In the genomic region with DNA sequence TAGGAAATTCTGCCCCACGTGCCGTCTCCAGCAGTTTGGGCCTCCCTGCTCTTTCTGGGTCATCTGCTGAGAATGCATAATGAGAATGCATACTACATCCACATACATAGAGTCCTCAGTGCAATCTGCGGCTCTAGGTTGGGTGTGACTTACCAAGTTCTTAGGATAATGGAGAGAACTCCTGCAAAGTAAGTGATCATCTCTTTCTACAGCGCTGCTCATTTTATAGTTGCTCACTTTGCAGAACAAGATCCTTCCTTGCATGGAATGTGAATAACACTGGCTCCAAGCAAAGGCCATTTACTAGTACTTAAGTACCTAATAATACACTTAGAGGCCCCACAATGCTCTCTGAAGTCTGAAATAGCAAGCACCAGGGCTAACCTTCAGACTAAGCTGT, we compare ENCODE assay signal across 22 cellular contexts. TPM values are rescaled to one million over a fixed set of nuclear protein-coding genes. Genes with fewer than 3 reads are reported as not detected.
DNase-seq lines count a peak whose midpoint lies in the region; ATAC-seq and TF ChIP-seq lines count a peak whose summit lies in the region.
"Had no signal": no experiment of that assay in that cellular context is flagged by ENCODE, and none has a peak within 500 bp of the region (broad histone marks: within the 10 kb centered on the region; RNA-seq: fewer than 3 reads in every experiment).

No MANE protein-coding gene starts in this region.

- H3K36me3 ChIP-seq in WERI-Rb-1: peaks cover 21% of the 10 kb centered on the region

- H3K9me3 ChIP-seq in WERI-Rb-1 (ENCODE audit: severe bottlenecking): no peaks in the 10 kb centered on the region
- H3K9me3 ChIP-seq: BLaER1 had no signal

- H3K27ac ChIP-seq in WERI-Rb-1: peak overlapping the region; percentile 93
- H3K27ac ChIP-seq: BLaER1 had no signal

- H3K9me3 Mint-ChIP-seq in HFFc6: no peaks in the 10 kb centered on the region
- H3K9me3 Mint-ChIP-seq in glutamatergic neuron (ENCODE audit: unreplicated experiment): peaks cover 12% of the 10 kb centered on the region
- no peaks in the 10 kb centered on the region for H3K9me3 Mint-ChIP-seq in osteocyte (ENCODE audit: unreplicated experiment)
- H3K9me3 Mint-ChIP-seq in activated T-helper 2 cell treated with anti-CD3 and anti-CD28 coated beads, Interferon-gamma antibody, Interleukin-2, Interleukin-4, amounts not matched to agents 10 μg/mL and 5 μg/mL and 100 μg/mL, durations not matched to agents 14 hours and 24 hours and 36 hours: no peaks in the 10 kb centered on the region
- H3K9me3 Mint-ChIP-seq: CD4-positive, alpha-beta memory T cell had no signal

- peaks cover 45% of the 10 kb centered on the region for H3K4me1 Mint-ChIP-seq in HFFc6 (ENCODE audit: low read depth)
- H3K4me1 Mint-ChIP-seq in glutamatergic neuron (ENCODE audit: low read depth, unreplicated experiment): peaks cover 69% of the 10 kb centered on the region
- peaks cover 19% of the 10 kb centered on the region for H3K4me1 Mint-ChIP-seq in osteocyte (ENCODE audit: unreplicated experiment)
- peaks cover 5% of the 10 kb centered on the region for H3K4me1 Mint-ChIP-seq in activated T-helper 2 cell treated with anti-CD3 and anti-CD28 coated beads, Interferon-gamma antibody, Interleukin-2, Interleukin-4, amounts not matched to agents 10 μg/mL and 5 μg/mL and 100 μg/mL, durations not matched to agents 14 hours and 24 hours and 36 hours (ENCODE audit: low read depth)
- H3K4me1 Mint-ChIP-seq: CD4-positive, alpha-beta memory T cell had no signal

- no peaks in the 10 kb centered on the region for H3K27me3 Mint-ChIP-seq in HFFc6 (ENCODE audit: insufficient read depth)
- peaks cover 8% of the 10 kb centered on the region for H3K27me3 Mint-ChIP-seq in glutamatergic neuron (ENCODE audit: unreplicated experiment)
- H3K27me3 Mint-ChIP-seq in osteocyte (ENCODE audit: unreplicated experiment): no peaks in the 10 kb centered on the region
- no peaks in the 10 kb centered on the region for H3K27me3 Mint-ChIP-seq in activated T-helper 2 cell treated with anti-CD3 and anti-CD28 coated beads, Interferon-gamma antibody, Interleukin-2, Interleukin-4, amounts not matched to agents 10 μg/mL and 5 μg/mL and 100 μg/mL, durations not matched to agents 14 hours and 24 hours and 36 hours (ENCODE audit: low read depth)
- H3K27me3 Mint-ChIP-seq: CD4-positive, alpha-beta memory T cell had no signal

- H3K4me3 ChIP-seq in WERI-Rb-1 (ENCODE audit: low read depth, low read length): no peak overlapping the region
- H3K4me3 ChIP-seq: BLaER1 had no signal

- ATAC-seq in HG02938 (IDR thresholded peaks at IDR 0.05; ENCODE audit: unreplicated experiment): no peak
- ATAC-seq: HCT116 had no signal

- intact Hi-C loops in activated T-helper 2 cell treated with anti-CD3 and anti-CD28 coated beads, Interferon-gamma antibody, Interleukin-2, Interleukin-4, amounts not matched to agents 10 μg/mL and 5 μg/mL and 100 μg/mL, durations not matched to agents 14 hours and 24 hours and 36 hours (cut with micrococcal nuclease): no loop called here

- H3K36me3 Mint-ChIP-seq in HFFc6 (ENCODE audit: low read depth): peaks cover 11% of the 10 kb centered on the region; the same call in 1 of the 2 replicates
- H3K36me3 Mint-ChIP-seq in glutamatergic neuron (ENCODE audit: unreplicated experiment): no peaks in the 10 kb centered on the region
- H3K36me3 Mint-ChIP-seq in osteocyte (ENCODE audit: unreplicated experiment): peaks cover 7% of the 10 kb centered on the region
- H3K36me3 Mint-ChIP-seq in activated T-helper 2 cell treated with anti-CD3 and anti-CD28 coated beads, Interferon-gamma antibody, Interleukin-2, Interleukin-4, amounts not matched to agents 10 μg/mL and 5 μg/mL and 100 μg/mL, durations not matched to agents 14 hours and 24 hours and 36 hours (ENCODE audit: low read depth): peaks cover 41% of the 10 kb centered on the region

- H3K4me3 Mint-ChIP-seq in HFFc6 (no peak overlapping the region), glutamatergic neuron (ENCODE audit: unreplicated experiment) (peak overlapping the region; percentile 69), osteocyte (ENCODE audit: unreplicated experiment) (no peak overlapping the region)
- no peak overlapping the region for H3K4me3 Mint-ChIP-seq in activated T-helper 2 cell treated with anti-CD3 and anti-CD28 coated beads, Interferon-gamma antibody, Interleukin-2, Interleukin-4, amounts not matched to agents 10 μg/mL and 5 μg/mL and 100 μg/mL, durations not matched to agents 14 hours and 24 hours and 36 hours (ENCODE audit: low read depth)
- H3K4me3 Mint-ChIP-seq: CD4-positive, alpha-beta memory T cell had no signal

- DNase-seq in HFFc6 (no peak), WERI-Rb-1 (no peak), glutamatergic neuron (no peak), osteocyte (ENCODE audit: extremely low spot score, unreplicated experiment) (peak; percentile 62), GDM1 (lab: John Stamatoyannopoulos, UW) (no peak), amygdala (lab: John Stamatoyannopoulos, UW) (no peak)
- no peak for DNase-seq in activated T-helper 2 cell treated with anti-CD3 and anti-CD28 coated beads, Interferon-gamma antibody, Interleukin-2, Interleukin-4, amounts not matched to agents 10 μg/mL and 5 μg/mL and 100 μg/mL, durations not matched to agents 14 hours and 24 hours and 36 hours (ENCODE audit: low spot score)
- DNase-seq: CD4-positive, alpha-beta memory T cell; DMS153; KG1; NCI-H1092; NCI-H1436; NCI-H187 treated with DMSO at 0.1 percent for 48 hours; NCI-H2107; NCI-H446 treated with DMSO at 0.1 percent for 48 hours; NCI-H526 treated with DMSO at 0.1 percent for 48 hours had no signal

- H3K27ac Mint-ChIP-seq in HFFc6: peak overlapping the region; percentile 15; the same call in 1 of the 2 replicates
- H3K27ac Mint-ChIP-seq in glutamatergic neuron (ENCODE audit: unreplicated experiment): peak overlapping the region; percentile 97
- no peak overlapping the region for H3K27ac Mint-ChIP-seq in osteocyte (ENCODE audit: unreplicated experiment)
- no peak overlapping the region for H3K27ac Mint-ChIP-seq in activated T-helper 2 cell treated with anti-CD3 and anti-CD28 coated beads, Interferon-gamma antibody, Interleukin-2, Interleukin-4, amounts not matched to agents 10 μg/mL and 5 μg/mL and 100 μg/mL, durations not matched to agents 14 hours and 24 hours and 36 hours
- H3K27ac Mint-ChIP-seq: CD4-positive, alpha-beta memory T cell had no signal

- no peak for TF ChIP-seq CTCF in HFFc6 (IDR thresholded peaks at IDR 0.05)
- no peak for TF ChIP-seq CTCF in WERI-Rb-1 (IDR thresholded peaks at IDR 0.05; ENCODE audit: low read depth, low read length)
- no peak for TF ChIP-seq CTCF in glutamatergic neuron (IDR thresholded peaks at IDR 0.05; ENCODE audit: partially characterized antibody, unreplicated experiment)
- no peak for TF ChIP-seq CTCF in osteocyte (IDR thresholded peaks at IDR 0.05)

- H3K27me3 ChIP-seq in WERI-Rb-1 (ENCODE audit: insufficient read depth, low read depth, severe bottlenecking): no peaks in the 10 kb centered on the region
- H3K27me3 ChIP-seq: BLaER1 had no signal

RNA-seq across cellular contexts. Expression of a gene that starts 12.2 kb away (rescaled TPM):
- total RNA-seq in HFFc6 (2021; fragmentation: NEBNext Ultra II Directional; extraction: Animal tissue kit (Norgen Biotek cat#: 25700)): not detected
- total RNA-seq in glutamatergic neuron (ENCODE audit: unreplicated experiment): 0.37 TPM
- total RNA-seq in osteocyte: not detected in 2 replicates
- not detected in 2 replicates for total RNA-seq in activated T-helper 2 cell treated with anti-CD3 and anti-CD28 coated beads, Interferon-gamma antibody, Interleukin-2, Interleukin-4, amounts not matched to agents 10 μg/mL and 5 μg/mL and 100 μg/mL, durations not matched to agents 14 hours and 24 hours and 36 hours
- total RNA-seq: A673; CD4-positive, alpha-beta memory T cell had no signal

RNA-seq across cellular contexts. Expression of a gene that starts 23.3 kb away (rescaled TPM):
- total RNA-seq in HFFc6 (2021; fragmentation: NEBNext Ultra II Directional; extraction: Animal tissue kit (Norgen Biotek cat#: 25700)): not detected
- total RNA-seq in glutamatergic neuron (ENCODE audit: unreplicated experiment) (not detected), osteocyte (0.24 and 0.46 TPM in 2 replicates)
- not detected in 2 replicates for total RNA-seq in activated T-helper 2 cell treated with anti-CD3 and anti-CD28 coated beads, Interferon-gamma antibody, Interleukin-2, Interleukin-4, amounts not matched to agents 10 μg/mL and 5 μg/mL and 100 μg/mL, durations not matched to agents 14 hours and 24 hours and 36 hours
- total RNA-seq: A673; CD4-positive, alpha-beta memory T cell; G401 had no signal

RNA-seq across cellular contexts. Expression of a gene that starts 34.4 kb away (rescaled TPM):
- not detected for total RNA-seq in HFFc6 (2021; fragmentation: NEBNext Ultra II Directional; extraction: Animal tissue kit (Norgen Biotek cat#: 25700))
- total RNA-seq in glutamatergic neuron (ENCODE audit: unreplicated experiment): not detected
- total RNA-seq in osteocyte: not detected in 2 replicates
- not detected in 2 replicates for total RNA-seq in activated T-helper 2 cell treated with anti-CD3 and anti-CD28 coated beads, Interferon-gamma antibody, Interleukin-2, Interleukin-4, amounts not matched to agents 10 μg/mL and 5 μg/mL and 100 μg/mL, durations not matched to agents 14 hours and 24 hours and 36 hours
- total RNA-seq: A673; CD4-positive, alpha-beta memory T cell; G401; H1 had no signal

RNA-seq across cellular contexts. Expression of a gene that starts 40.3 kb away (rescaled TPM):
- 100 to 1,000 TPM in 5 of 6 experiments, 10 to 100 TPM in 1; 52.6 to 119 (median 104) TPM for total RNA-seq in HFFc6 (2021; fragmentation: NEBNext Ultra II Directional; extraction: Animal tissue kit (Norgen Biotek cat#: 25700))
- total RNA-seq in glutamatergic neuron (ENCODE audit: unreplicated experiment) (47.1 TPM), osteocyte (25.9 and 28.3 TPM in 2 replicates)
- 77.8 and 82.8 TPM in 2 replicates for total RNA-seq in activated T-helper 2 cell treated with anti-CD3 and anti-CD28 coated beads, Interferon-gamma antibody, Interleukin-2, Interleukin-4, amounts not matched to agents 10 μg/mL and 5 μg/mL and 100 μg/mL, durations not matched to agents 14 hours and 24 hours and 36 hours

Comparison
In these comparisons a context has a peak if more than half of its experiments do, and no peak if none do; other contexts are left out.
1. H3K27ac Mint-ChIP-seq: peak in HFFc6 (single experiment) and glutamatergic neuron (single experiment); none in osteocyte (single experiment) and activated T-helper 2 cell treated with anti-CD3 and anti-CD28 coated beads, Interferon-gamma antibody, Interleukin-2, Interleukin-4, amounts not matched to agents 10 μg/mL and 5 μg/mL and 100 μg/mL, durations not matched to agents 14 hours and 24 hours and 36 hours (single experiment).